In the genomic region with DNA sequence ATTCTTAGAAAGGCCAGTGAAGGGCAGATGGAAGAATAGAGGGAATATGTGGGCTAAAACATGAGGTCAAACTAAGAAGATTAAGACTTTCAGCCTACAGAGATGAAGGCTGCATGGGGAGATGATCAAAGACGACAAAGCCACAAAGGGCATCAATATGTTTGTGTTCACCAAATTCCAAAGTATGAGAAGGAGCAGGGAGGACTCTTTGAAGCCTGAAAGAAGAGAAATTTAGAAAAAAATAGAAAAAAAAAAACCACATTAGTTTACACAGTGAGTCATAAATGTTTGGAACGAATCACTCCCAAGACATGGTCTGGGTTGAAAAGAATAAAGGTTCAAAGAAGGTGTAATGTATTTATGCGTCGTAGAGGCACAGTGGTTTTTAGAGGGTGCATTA, we compare ENCODE assay signal across 12 cellular contexts.
"Had no signal": no experiment of that assay in that cellular context is flagged by ENCODE, and none has a peak within 500 bp of the region (broad histone marks: within the 10 kb centered on the region; RNA-seq: fewer than 3 reads in every experiment).

No MANE protein-coding gene starts in this region.

- DNase-seq: activated CD4-positive, alpha-beta memory T cell treated with anti-CD3 and anti-CD28 coated beads, Interleukin-2, amount 10 ng/mL, durations not matched to agents 7 days and 5 days; activated CD8-positive, alpha-beta memory T cell treated with anti-CD3 and anti-CD28 coated beads, Interleukin-2, amount 50 U/mL, for 4 hours; activated naive CD4-positive, alpha-beta T cell treated with anti-CD3 and anti-CD28 coated beads, Interleukin-2, amount 10 ng/mL, durations not matched to agents 7 days and 5 days; adrenal gland; esophagus squamous epithelium; foreskin fibroblast; left ventricle myocardium inferior; pancreas; SW 1271; T-helper 9 cell; thyroid gland had no signal

- H3K36me3 ChIP-seq: adrenal gland, esophagus squamous epithelium, left ventricle myocardium inferior, pancreas, thyroid gland had no signal

- H3K27ac Mint-ChIP-seq: activated CD4-positive, alpha-beta memory T cell treated with anti-CD3 and anti-CD28 coated beads, Interleukin-2, amount 10 ng/mL, durations not matched to agents 7 days and 5 days; activated naive CD4-positive, alpha-beta T cell treated with anti-CD3 and anti-CD28 coated beads, Interleukin-2, amount 10 ng/mL, durations not matched to agents 7 days and 5 days had no signal

- H3K27me3 Mint-ChIP-seq: activated CD4-positive, alpha-beta memory T cell treated with anti-CD3 and anti-CD28 coated beads, Interleukin-2, amount 10 ng/mL, durations not matched to agents 7 days and 5 days; activated naive CD4-positive, alpha-beta T cell treated with anti-CD3 and anti-CD28 coated beads, Interleukin-2, amount 10 ng/mL, durations not matched to agents 7 days and 5 days had no signal

- H3K36me3 Mint-ChIP-seq: activated naive CD4-positive, alpha-beta T cell treated with anti-CD3 and anti-CD28 coated beads, Interleukin-2, amount 10 ng/mL, durations not matched to agents 7 days and 5 days had no signal

- H3K4me3 Mint-ChIP-seq: activated CD4-positive, alpha-beta memory T cell treated with anti-CD3 and anti-CD28 coated beads, Interleukin-2, amount 10 ng/mL, durations not matched to agents 7 days and 5 days; activated naive CD4-positive, alpha-beta T cell treated with anti-CD3 and anti-CD28 coated beads, Interleukin-2, amount 10 ng/mL, durations not matched to agents 7 days and 5 days had no signal

- H3K9me3 Mint-ChIP-seq: activated CD4-positive, alpha-beta memory T cell treated with anti-CD3 and anti-CD28 coated beads, Interleukin-2, amount 10 ng/mL, durations not matched to agents 7 days and 5 days had no signal

- H3K27ac ChIP-seq: adrenal gland, esophagus squamous epithelium, left ventricle myocardium inferior, pancreas, thyroid gland had no signal

- H3K4me3 ChIP-seq: adrenal gland, esophagus squamous epithelium, left ventricle myocardium inferior, pancreas, skin epidermis, thyroid gland had no signal

- ATAC-seq: pancreas had no signal

- H3K4me1 Mint-ChIP-seq: activated CD4-positive, alpha-beta memory T cell treated with anti-CD3 and anti-CD28 coated beads, Interleukin-2, amount 10 ng/mL, durations not matched to agents 7 days and 5 days; activated naive CD4-positive, alpha-beta T cell treated with anti-CD3 and anti-CD28 coated beads, Interleukin-2, amount 10 ng/mL, durations not matched to agents 7 days and 5 days had no signal

- H3K9me3 ChIP-seq: adrenal gland, esophagus squamous epithelium, left ventricle myocardium inferior, pancreas, thyroid gland had no signal

- H3K27me3 ChIP-seq: adrenal gland, esophagus squamous epithelium, pancreas, thyroid gland had no signal

- H3K4me1 ChIP-seq: adrenal gland, esophagus squamous epithelium, left ventricle myocardium inferior, pancreas had no signal
